1 cellular context compared by ENCODE assay signal in the genomic region with DNA sequence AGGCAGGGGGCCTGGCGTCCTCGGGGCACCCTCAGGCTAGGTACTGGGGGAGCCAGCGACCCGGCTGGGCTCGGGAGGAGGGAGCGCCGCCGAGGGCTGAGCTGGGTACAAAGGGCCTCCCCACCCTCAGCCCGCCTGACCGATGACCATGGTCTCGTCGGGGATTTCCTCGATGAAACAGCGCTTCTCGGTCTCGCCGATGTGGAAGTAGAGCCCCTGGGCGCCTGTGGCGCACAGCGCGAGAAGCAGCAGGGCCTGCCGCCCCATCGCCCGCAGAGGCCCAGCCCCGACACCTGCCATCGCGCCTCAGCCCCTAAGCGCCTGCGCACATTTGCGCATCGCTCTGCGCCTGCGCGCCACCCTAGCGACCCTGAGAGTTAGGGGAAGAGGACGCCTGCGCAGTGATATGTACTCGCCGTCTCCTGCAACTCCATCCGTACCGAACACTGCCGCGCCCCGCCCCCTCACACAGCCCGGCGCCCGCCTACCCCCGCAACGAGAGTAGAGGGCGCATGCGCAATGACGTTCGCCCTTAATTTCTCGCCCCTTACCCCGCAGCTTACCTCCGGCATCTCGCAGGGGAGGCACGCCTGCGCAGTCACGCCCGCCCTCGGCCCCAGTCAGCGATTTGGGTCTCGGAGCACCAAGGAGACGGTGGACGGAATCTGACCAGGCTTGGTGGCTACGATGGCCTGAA.
TF ChIP-seq lines count a peak whose summit lies in the region.

TMED4 (minus strand) TSS at position 325 of the 697 bp plus-strand sequence; CDS start at position 300, 25 bp downstream.

TF ChIP-seq in K562, 482 proteins besides CTCF, POLR2A, EP300 and RAD21 (continued from another document):
- TF ChIP-seq RUNX1 (IDR thresholded peaks at IDR 0.05; ENCODE audit: low read depth) (0 out of 2 replicates have a peak, but pooled peaks have one; percentile 37), CHD2 (IDR thresholded peaks at IDR 0.05; ENCODE audit: low read depth, low read length) (0 out of 2 replicates have a peak, but pooled peaks have one; percentile 44), SRF (CRISPR knock-in tag; IDR thresholded peaks at IDR 0.05) (peak in 1 of 2 experiments; percentile 70; a peak in 1 of 4 replicates), NCOA6 (IDR thresholded peaks at IDR 0.05) (no peak), RREB1 (CRISPR knock-in tag; IDR thresholded peaks at IDR 0.05) (0 out of 2 replicates have a peak, but pooled peaks have one; percentile 62), SP1 (CRISPR knock-in tag; IDR thresholded peaks at IDR 0.05) (peak; percentile 83), NFE2 (IDR thresholded peaks at IDR 0.05; ENCODE audit: low read depth) (peak; percentile 44; the same call in 1 of the 2 replicates), KDM2B (CRISPR knock-in tag; IDR thresholded peaks at IDR 0.05) (no peak), NCOR1 (IDR thresholded peaks at IDR 0.05) (no peak), POLR2B (IDR thresholded peaks at IDR 0.05; ENCODE audit: low read depth, partially characterized antibody) (peak; percentile 96), ZNF12 (CRISPR knock-in tag; IDR thresholded peaks at IDR 0.05) (peak; percentile 38; the same call in 1 of the 2 replicates), NR1H2 (CRISPR knock-in tag; IDR thresholded peaks at IDR 0.05) (no peak), E2F1 (CRISPR knock-in tag; IDR thresholded peaks at IDR 0.05) (peak; percentile 85; the same call in 1 of the 2 replicates), SRSF1 (IDR thresholded peaks at IDR 0.05; ENCODE audit: low read depth, low read length) (no peak), ETS2 (tag; IDR thresholded peaks at IDR 0.05; ENCODE audit: borderline replicate concordance, poor library complexity, severe bottlenecking) (no peak), ZFX (CRISPR knock-in tag; IDR thresholded peaks at IDR 0.05) (peak; percentile 93), PML (IDR thresholded peaks at IDR 0.05; ENCODE audit: low read length) (peak; percentile 56; the same call in 1 of the 2 replicates), ELF2 (CRISPR knock-in tag; IDR thresholded peaks at IDR 0.05) (peak; percentile 61; the same call in 1 of the 2 replicates), THAP12 (CRISPR knock-in tag; IDR thresholded peaks at IDR 0.05) (peak; percentile 76), POLR2AphosphoS5 (IDR thresholded peaks at IDR 0.05; ENCODE audit: control insufficient read depth, insufficient read depth, low read depth, low read length) (peak; percentile 79), TEAD4 (IDR thresholded peaks at IDR 0.05; ENCODE audit: low read length) (0 out of 2 replicates have a peak, but pooled peaks have one; percentile 6), TEAD4 (CRISPR knock-in tag; IDR thresholded peaks at IDR 0.05; ENCODE audit: borderline replicate concordance) (no peak)
